18 cellular contexts compared by ENCODE assay signal in genomic region chr7:123505221-123505620, GRCh38. TPM values are rescaled to one million over a fixed set of nuclear protein-coding genes. Genes with fewer than 3 reads are reported as not detected.
DNase-seq lines count a peak whose midpoint lies in the region; ATAC-seq and TF ChIP-seq lines count a peak whose summit lies in the region.
"Had no signal": no experiment of that assay in that cellular context is flagged by ENCODE, and none has a peak within 500 bp of the region (broad histone marks: within the 10 kb centered on the region; RNA-seq: fewer than 3 reads in every experiment).

No MANE protein-coding gene starts in this region.

- no peak overlapping the region for H4K91ac ChIP-seq in trophoblast cell (ENCODE audit: low read depth, low read length)

- no peak for ATAC-seq in GM19395 (IDR thresholded peaks at IDR 0.05; ENCODE audit: unreplicated experiment)
- ATAC-seq: A549; CD8-positive, alpha-beta T cell had no signal

- no peak overlapping the region for H2BK120ac ChIP-seq in mesendoderm (ENCODE audit: low read depth, low read length)
- no peak overlapping the region for H2BK120ac ChIP-seq in trophoblast cell (ENCODE audit: insufficient read depth, low read length, poor library complexity)

- H4K5ac ChIP-seq in mesendoderm (ENCODE audit: low read length) = no peak overlapping the region

- H3K4me1 ChIP-seq in mesendoderm (ENCODE audit: control insufficient read depth, low read depth, low read length) (no peaks in the 10 kb centered on the region), trophoblast cell (ENCODE audit: control insufficient read depth in 1 of 2, insufficient read depth in 2 of 2, low read length in 2 of 2) (no peaks in the 10 kb centered on the region), ascending aorta (peaks cover 0 to under 1% of the 10 kb centered on the region in 2 donors)
- H3K4me1 ChIP-seq: A549; BLaER1 treated with 17β-estradiol and CSF1 and Interleukin-3, amounts not matched to agents 10 nM and 100 nM; Caco-2 had no signal

- H3K4me3 ChIP-seq in mesendoderm (ENCODE audit: low read length) (no peak overlapping the region), trophoblast cell (ENCODE audit: low read depth, low read length) (peak overlapping the region; percentile 37), ascending aorta (no peak overlapping the region)
- H3K4me3 ChIP-seq: A549; BLaER1 treated with 17β-estradiol and CSF1 and Interleukin-3, amounts not matched to agents 10 nM and 100 nM had no signal

- no peak overlapping the region for H3K56ac ChIP-seq in mesendoderm (ENCODE audit: low read length)

- H3K27ac ChIP-seq in mesendoderm (ENCODE audit: low read depth, low read length) (no peak overlapping the region), trophoblast cell (ENCODE audit: low read depth, low read length) (no peak overlapping the region), ascending aorta (no peak overlapping the region)
- H3K27ac ChIP-seq: 22Rv1; A549; BLaER1 treated with 17β-estradiol and CSF1 and Interleukin-3, amounts not matched to agents 10 nM and 100 nM; C4-2B had no signal

- no CpG with 5 or more reads among the region's 2 CpGs for WGBS in mesendoderm (ENCODE audit: extremely low coverage, insufficient coverage, low lambda C conversion rate)
- no CpG with 5 or more reads among the region's 2 CpGs for WGBS in trophoblast cell (ENCODE audit: extremely low coverage, insufficient coverage, insufficient read length)

- no peak overlapping the region for H2BK12ac ChIP-seq in trophoblast cell (ENCODE audit: low read length)

- H3K79me1 ChIP-seq in mesendoderm (ENCODE audit: low read length) (no peaks in the 10 kb centered on the region), trophoblast cell (ENCODE audit: low read length) (no peaks in the 10 kb centered on the region)

- H3K9me3 ChIP-seq in trophoblast cell (ENCODE audit: insufficient read depth, low read depth, low read length) (peaks cover 6% of the 10 kb centered on the region), ascending aorta (no peaks in the 10 kb centered on the region)
- H3K9me3 ChIP-seq: A549 had no signal

- H4K12ac ChIP-seq in trophoblast cell (ENCODE audit: low read depth, low read length) = no peak overlapping the region

- H2AK5ac ChIP-seq in mesendoderm (ENCODE audit: low read length) = no peak overlapping the region
- H2AK5ac ChIP-seq in trophoblast cell (ENCODE audit: low read length) = no peak overlapping the region

- H3K4me2 ChIP-seq in mesendoderm (ENCODE audit: low read length) = no peak overlapping the region
- H3K4me2 ChIP-seq in trophoblast cell (ENCODE audit: low read length) = no peak overlapping the region
- H3K4me2 ChIP-seq: A549; BLaER1 treated with 17β-estradiol and CSF1 and Interleukin-3, amounts not matched to agents 10 nM and 100 nM had no signal

- no peak overlapping the region for H2BK15ac ChIP-seq in mesendoderm (replicated peaks; ENCODE audit: low read depth)

- no peak overlapping the region for H3K18ac ChIP-seq in mesendoderm (ENCODE audit: low read length)
- no peak overlapping the region for H3K18ac ChIP-seq in trophoblast cell (ENCODE audit: low read length)

- H3K23ac ChIP-seq in mesendoderm (ENCODE audit: low read length) = no peak overlapping the region
- no peak overlapping the region for H3K23ac ChIP-seq in trophoblast cell (ENCODE audit: low read length)

- intact Hi-C loops in ascending aorta (cut with DNase I) = no loop called here

- H4K8ac ChIP-seq in mesendoderm (ENCODE audit: low read depth, low read length) = no peak overlapping the region
- no peak overlapping the region for H4K8ac ChIP-seq in trophoblast cell (ENCODE audit: low read depth, low read length)

- H3K4ac ChIP-seq in mesendoderm (ENCODE audit: low read depth, low read length) = no peak overlapping the region
- H3K4ac ChIP-seq in trophoblast cell (ENCODE audit: low read depth, low read length) = no peak overlapping the region

- H3K79me2 ChIP-seq in mesendoderm (ENCODE audit: control insufficient read depth, insufficient read depth, low read length) = no peaks in the 10 kb centered on the region
- peaks cover 1% of the 10 kb centered on the region for H3K79me2 ChIP-seq in trophoblast cell (ENCODE audit: control insufficient read depth, insufficient read depth, low read length, poor library complexity)

- H3K14ac ChIP-seq in trophoblast cell (ENCODE audit: low read length) = no peak overlapping the region

- peak; percentile 20 for DNase-seq in DMS53 (lab: John Stamatoyannopoulos, UW)
- no peak for DNase-seq in DMS53 treated with DMSO at 0.1 percent for 48 hours (lab: John Stamatoyannopoulos, UW; ENCODE audit: unreplicated experiment)
- DNase-seq in mesendoderm = peak; percentile 6
- DNase-seq in trophoblast cell = no peak
- DNase-seq in NCI-H1092 (lab: John Stamatoyannopoulos, UW) = no peak
- DNase-seq in ascending aorta (ENCODE audit: low spot score in 2 of 2) = no peak
- DNase-seq: AML-193; Caco-2; Calu3; CD4-positive, alpha-beta T cell; CD8-positive, alpha-beta T cell; DMS79 treated with DMSO at 0.1 percent for 48 hours; GF-D8 had no signal

- H3K36me3 ChIP-seq in mesendoderm (ENCODE audit: control insufficient read depth, insufficient read depth, low read length) (no peaks in the 10 kb centered on the region), trophoblast cell (ENCODE audit: control insufficient read depth in 1 of 2, insufficient read depth in 2 of 2, low read length in 2 of 2) (peaks cover 0 to 3% of the 10 kb centered on the region in 2 experiments), ascending aorta (no peaks in the 10 kb centered on the region)
- H3K36me3 ChIP-seq: BLaER1 treated with 17β-estradiol and CSF1 and Interleukin-3, amounts not matched to agents 10 nM and 100 nM had no signal

- H3K27me3 ChIP-seq in mesendoderm (ENCODE audit: insufficient read depth, low read length, poor library complexity) = no peaks in the 10 kb centered on the region
- no peaks in the 10 kb centered on the region for H3K27me3 ChIP-seq in trophoblast cell (ENCODE audit: insufficient read depth, low read length)
- no peaks in the 10 kb centered on the region for H3K27me3 ChIP-seq in ascending aorta
- H3K27me3 ChIP-seq: BLaER1 treated with 17β-estradiol and CSF1 and Interleukin-3, amounts not matched to agents 10 nM and 100 nM had no signal

- H2AFZ ChIP-seq in trophoblast cell (ENCODE audit: insufficient read depth, low read length, poor library complexity) = no peak overlapping the region

- H3K9ac ChIP-seq in mesendoderm (ENCODE audit: low read length) (no peak overlapping the region), trophoblast cell (ENCODE audit: low read length) (no peak overlapping the region)
- H3K9ac ChIP-seq: BLaER1 treated with 17β-estradiol and CSF1 and Interleukin-3, amounts not matched to agents 10 nM and 100 nM had no signal

- H2BK5ac ChIP-seq in mesendoderm (ENCODE audit: low read length) = no peak overlapping the region
- no peak overlapping the region for H2BK5ac ChIP-seq in trophoblast cell (ENCODE audit: low read depth, low read length, poor library complexity)

- no peak for TF ChIP-seq CTCF in ascending aorta (IDR thresholded peaks at IDR 0.05)

RNA-seq across cellular contexts. Expression of gene IQUB, which starts 29.2 kb away (rescaled TPM):
- 0.17 TPM for polyA plus RNA-seq in mesendoderm (2013, experiment 1 of 2)
- polyA plus RNA-seq in mesendoderm (2013, experiment 2 of 2) = 0.14 TPM
- 0.41 and 0.42 TPM in 2 replicates for polyA plus RNA-seq in trophoblast cell (2013)
- total RNA-seq in ascending aorta = not detected
- total RNA-seq: CD4-positive, alpha-beta T cell; CD8-positive, alpha-beta T cell had no signal

RNA-seq across cellular contexts. Expression of gene NDUFA5, which starts 52.4 kb away (rescaled TPM):
- polyA plus RNA-seq in mesendoderm (2013, experiment 1 of 2) = 61.7 TPM
- 60.7 TPM for polyA plus RNA-seq in mesendoderm (2013, experiment 2 of 2)
- polyA plus RNA-seq in trophoblast cell (2013) = 41.7 and 45.3 TPM in 2 replicates
- total RNA-seq in ascending aorta = 20.1 TPM

Comparison
In these comparisons a context has a peak if more than half of its experiments do, and no peak if none do; other contexts are left out.
1. DNase-seq: peak in DMS53 (single experiment) and mesendoderm (single experiment); none in DMS53 treated with DMSO at 0.1 percent for 48 hours (single experiment), trophoblast cell (0 of 2), NCI-H1092 (single experiment) and ascending aorta (0 of 2).